ENCODE assay signal across 26 cellular contexts in genomic region chr5:175523292-175523691, GRCh38. TPM values are rescaled to one million over a fixed set of nuclear protein-coding genes. Genes with fewer than 3 reads are reported as not detected.
DNase-seq lines count a peak whose midpoint lies in the region; ATAC-seq, FAIRE-seq and TF ChIP-seq lines count a peak whose summit lies in the region.
"Had no signal": no experiment of that assay in that cellular context is flagged by ENCODE, and none has a peak within 500 bp of the region (broad histone marks: within the 10 kb centered on the region; RNA-seq: fewer than 3 reads in every experiment).

No MANE protein-coding gene starts in this region.

- no peak for ATAC-seq in stimulated activated naive CD8-positive, alpha-beta T cell treated with anti-CD3 and anti-CD28 coated beads, Interleukin-15, Interleukin-2, amounts not matched to agents 100 U/mL and 50 U/mL, for 24 hours
- no peak for ATAC-seq in central memory CD8-positive, alpha-beta T cell (replicated peaks; ENCODE audit: extremely low read depth, poor library complexity, severe bottlenecking)
- no peak for ATAC-seq in left cardiac atrium
- ATAC-seq: HepG2, left lobe of liver, psoas muscle had no signal

- peaks cover 12% of the 10 kb centered on the region for H3K9me3 Mint-ChIP-seq in T-helper 2 cell treated with Interferon-gamma antibody and Interleukin-4, amounts not matched to agents 5 μg/mL and 100 μg/mL, for 36 hours
- H3K9me3 Mint-ChIP-seq in stimulated activated naive CD8-positive, alpha-beta T cell treated with anti-CD3 and anti-CD28 coated beads, Interleukin-15, Interleukin-2, amounts not matched to agents 100 ng/mL and 50 ng/mL, for 24 hours: peaks cover 9% of the 10 kb centered on the region
- H3K9me3 Mint-ChIP-seq in central memory CD8-positive, alpha-beta T cell: no peaks in the 10 kb centered on the region
- H3K9me3 Mint-ChIP-seq: HFFc6 had no signal

- peaks cover 68% of the 10 kb centered on the region for H3K36me3 Mint-ChIP-seq in T-helper 2 cell treated with Interferon-gamma antibody and Interleukin-4, amounts not matched to agents 5 μg/mL and 100 μg/mL, for 36 hours (ENCODE audit: low read depth)
- peaks cover 88% of the 10 kb centered on the region for H3K36me3 Mint-ChIP-seq in stimulated activated naive CD8-positive, alpha-beta T cell treated with anti-CD3 and anti-CD28 coated beads, Interleukin-15, Interleukin-2, amounts not matched to agents 100 ng/mL and 50 ng/mL, for 24 hours (ENCODE audit: low read depth)
- peaks cover 23% of the 10 kb centered on the region for H3K36me3 Mint-ChIP-seq in central memory CD8-positive, alpha-beta T cell (ENCODE audit: insufficient read depth)

- H3K27me3 Mint-ChIP-seq in T-helper 2 cell treated with Interferon-gamma antibody and Interleukin-4, amounts not matched to agents 5 μg/mL and 100 μg/mL, for 36 hours (ENCODE audit: low read depth): no peaks in the 10 kb centered on the region
- H3K27me3 Mint-ChIP-seq in stimulated activated naive CD8-positive, alpha-beta T cell treated with anti-CD3 and anti-CD28 coated beads, Interleukin-15, Interleukin-2, amounts not matched to agents 100 ng/mL and 50 ng/mL, for 24 hours: no peaks in the 10 kb centered on the region
- no peaks in the 10 kb centered on the region for H3K27me3 Mint-ChIP-seq in central memory CD8-positive, alpha-beta T cell

- DNase-seq in T-helper 2 cell treated with Interferon-gamma antibody and Interleukin-4, amounts not matched to agents 5 μg/mL and 100 μg/mL, for 36 hours (ENCODE audit: low spot score): no peak
- DNase-seq in T-helper 2 cell (no peak), foreskin fibroblast (no peak), left cardiac atrium (no peak), H54 (ENCODE audit: insufficient read length, low spot score) (no peak)
- DNase-seq in stimulated activated naive CD8-positive, alpha-beta T cell treated with anti-CD3 and anti-CD28 coated beads, Interleukin-15, Interleukin-2, amounts not matched to agents 100 U/mL and 50 U/mL, for 24 hours: no peak
- no peak for DNase-seq in central memory CD8-positive, alpha-beta T cell (ENCODE audit: low spot score in 2 of 2)
- DNase-seq: 8988T; activated CD4-positive, alpha-beta T cell treated with anti-CD3 and anti-CD28 coated beads for 4 hours; dorsolateral prefrontal cortex; HFFc6; hippocampal formation; Kasumi-1; mesenchymal stem cell; MV-4-11; NCI-H446 treated with DMSO at 0.1 percent for 48 hours; nucleus accumbens; psoas muscle; RPMI8226; stimulated activated CD4-positive, alpha-beta T cell treated with anti-CD3 and anti-CD28 coated beads, Interleukin-15, amount 100 ng/mL, for 24 hours; stomach; tibial artery had no signal

- no peak overlapping the region for H3K4me3 ChIP-seq in foreskin fibroblast (ENCODE audit: low read depth in 1 of 2, low read length in 2 of 2)
- H3K4me3 ChIP-seq: dorsolateral prefrontal cortex, psoas muscle, stomach, tibial artery had no signal

- FAIRE-seq in H54 (lab: Jason Lieb, UNC): no peak
- FAIRE-seq: GM12892, HepG2 had no signal

- peak overlapping the region; percentile 70 for H3K4me3 Mint-ChIP-seq in T-helper 2 cell treated with Interferon-gamma antibody and Interleukin-4, amounts not matched to agents 5 μg/mL and 100 μg/mL, for 36 hours
- H3K4me3 Mint-ChIP-seq in stimulated activated naive CD8-positive, alpha-beta T cell treated with anti-CD3 and anti-CD28 coated beads, Interleukin-15, Interleukin-2, amounts not matched to agents 100 ng/mL and 50 ng/mL, for 24 hours: peak overlapping the region; percentile 93
- peak overlapping the region; percentile 65 for H3K4me3 Mint-ChIP-seq in central memory CD8-positive, alpha-beta T cell
- H3K4me3 Mint-ChIP-seq: HFFc6 had no signal

- no peak for TF ChIP-seq CTCF in foreskin fibroblast (IDR thresholded peaks at IDR 0.05; ENCODE audit: low read depth, low read length)

- H3K27ac Mint-ChIP-seq in T-helper 2 cell treated with Interferon-gamma antibody and Interleukin-4, amounts not matched to agents 5 μg/mL and 100 μg/mL, for 36 hours: peak overlapping the region; percentile 75
- H3K27ac Mint-ChIP-seq in stimulated activated naive CD8-positive, alpha-beta T cell treated with anti-CD3 and anti-CD28 coated beads, Interleukin-15, Interleukin-2, amounts not matched to agents 100 ng/mL and 50 ng/mL, for 24 hours: peak overlapping the region; percentile 100
- H3K27ac Mint-ChIP-seq in central memory CD8-positive, alpha-beta T cell (ENCODE audit: low read depth): no peak overlapping the region
- H3K27ac Mint-ChIP-seq: HFFc6 had no signal

- intact Hi-C loops in left cardiac atrium (cut with DNase I): no loop called here

- H3K4me1 Mint-ChIP-seq in T-helper 2 cell treated with Interferon-gamma antibody and Interleukin-4, amounts not matched to agents 5 μg/mL and 100 μg/mL, for 36 hours (ENCODE audit: low read depth): peaks cover 56% of the 10 kb centered on the region
- H3K4me1 Mint-ChIP-seq in stimulated activated naive CD8-positive, alpha-beta T cell treated with anti-CD3 and anti-CD28 coated beads, Interleukin-15, Interleukin-2, amounts not matched to agents 100 ng/mL and 50 ng/mL, for 24 hours (ENCODE audit: low read depth): peaks cover 82% of the 10 kb centered on the region
- peaks cover 50% of the 10 kb centered on the region for H3K4me1 Mint-ChIP-seq in central memory CD8-positive, alpha-beta T cell

- TF ChIP-seq POLR2A in H54 (IDR thresholded peaks at IDR 0.05; ENCODE audit: low read depth, low read length): no peak

RNA-seq across cellular contexts. Expression of gene SFXN1, which starts 44.9 kb away (rescaled TPM):
- 10 to 100 TPM; 30.7 to 39.2 TPM for total RNA-seq in left cardiac atrium
